10 cellular contexts compared by ENCODE assay signal in the genomic region with DNA sequence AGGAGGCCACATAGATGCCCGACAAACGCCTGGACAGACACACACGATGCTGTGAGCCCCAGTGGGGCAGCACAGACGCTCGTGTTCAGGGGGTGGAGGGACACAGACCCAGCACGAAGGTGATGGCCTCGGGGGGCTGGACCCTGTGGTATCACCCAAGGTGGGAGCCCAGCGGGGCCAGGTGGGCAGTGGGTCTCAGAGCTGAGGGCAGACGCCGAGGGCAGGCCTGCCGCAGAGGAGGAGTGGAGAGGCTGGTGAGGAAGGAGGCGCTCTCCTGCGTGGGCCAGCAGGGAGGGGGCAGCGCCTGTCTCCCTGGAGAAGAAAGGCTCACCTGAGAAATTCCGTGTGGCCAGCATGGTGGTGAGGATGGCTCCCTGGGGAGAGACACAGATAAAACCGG. TPM values are rescaled to one million over a fixed set of nuclear protein-coding genes. Genes with fewer than 3 reads are reported as not detected.
"Had no signal": no experiment of that assay in that cellular context is flagged by ENCODE, and none has a peak within 500 bp of the region (broad histone marks: within the 10 kb centered on the region; RNA-seq: fewer than 3 reads in every experiment).

No MANE protein-coding gene starts in this region.

- H3K36me3 ChIP-seq: lower lobe of right lung, upper lobe of left lung had no signal

- H3K9me3 Mint-ChIP-seq: activated naive CD4-positive, alpha-beta T cell treated with anti-CD3 and anti-CD28 coated beads, Interleukin-2, amount 50 U/mL, for 72 hours; brain; naive thymus-derived CD4-positive, alpha-beta T cell; neural crest cell; stimulated activated naive B cell treated with anti-CD40 and anti-IgM and Interleukin-4, amounts not matched to agents 10 μg/mL and 1 μg/mL and 100 μg/mL, for 72 hours had no signal

- H3K36me3 Mint-ChIP-seq: activated naive CD4-positive, alpha-beta T cell treated with anti-CD3 and anti-CD28 coated beads, Interleukin-2, amount 50 U/mL, for 72 hours; brain; naive thymus-derived CD4-positive, alpha-beta T cell; stimulated activated naive B cell treated with anti-CD40 and anti-IgM and Interleukin-4, amounts not matched to agents 10 μg/mL and 1 μg/mL and 100 μg/mL, for 72 hours had no signal

- H3K27ac ChIP-seq: heart right ventricle, lower lobe of right lung, testis, upper lobe of left lung had no signal

- H3K9me3 ChIP-seq: heart right ventricle, lower lobe of right lung, testis, upper lobe of left lung had no signal

- H3K4me1 ChIP-seq: testis had no signal

- H3K27me3 Mint-ChIP-seq: stimulated activated naive B cell treated with anti-CD40 and anti-IgM and Interleukin-4, amounts not matched to agents 10 μg/mL and 1 μg/mL and 100 μg/mL, for 72 hours had no signal

- H3K27me3 ChIP-seq: heart right ventricle, testis, upper lobe of left lung had no signal

- H3K4me3 ChIP-seq: heart right ventricle, lower lobe of right lung, testis had no signal

- H3K4me3 Mint-ChIP-seq: brain, neural crest cell had no signal

RNA-seq across cellular contexts. Expression of gene GCK, which starts 51.1 kb away (rescaled TPM):
- total RNA-seq: dermis blood vessel endothelial cell had no signal
